Comparison of ENCODE assay signal across 8 cellular contexts in genomic region chr7:66654275-66655112, GRCh38. TPM values are rescaled to one million over a fixed set of nuclear protein-coding genes. Genes with fewer than 3 reads are reported as not detected.
DNase-seq lines count a peak whose midpoint lies in the region; ATAC-seq and TF ChIP-seq lines count a peak whose summit lies in the region.

No MANE protein-coding gene starts in this region.

- peaks cover 7% of the 10 kb centered on the region for H3K4me1 ChIP-seq in upper lobe of right lung

- TF ChIP-seq CTCF in GM13976 (IDR thresholded peaks at IDR 0.05; ENCODE audit: borderline replicate concordance, control extremely low read depth, extremely low read depth, insufficient read depth, missing control alignments) (no peak), upper lobe of right lung (IDR thresholded peaks at IDR 0.05) (no peak)

- peak; percentile 91 for ATAC-seq in HG02852 (IDR thresholded peaks at IDR 0.05; ENCODE audit: unreplicated experiment)
- ATAC-seq in left cardiac atrium: peak; percentile 97 to 98
- peak; percentile 98 for ATAC-seq in upper lobe of right lung

- no peaks in the 10 kb centered on the region for H3K36me3 ChIP-seq in upper lobe of right lung

- DNase-seq in GM13976 (ENCODE audit: low spot score) (peak; percentile 99), NCI-H1436 treated with DMSO at 0.1 percent for 48 hours (lab: John Stamatoyannopoulos, UW) (peak; percentile 79), T follicular helper cell (ENCODE audit: low read depth) (peak; percentile 97), amniotic epithelial cell (ENCODE audit: low read depth) (peak; percentile 98), left cardiac atrium (peak; percentile 99), posterior vena cava (ENCODE audit: low spot score) (peak; percentile 100), upper lobe of right lung (peak; percentile 99)

- in situ Hi-C loops in GM13976 (cut with MboI; ENCODE audit: low sequenced_read_pairs, unreplicated experiment): no loop called here

- H3K4me3 ChIP-seq in upper lobe of right lung: peak overlapping the region; percentile 84

- intact Hi-C loops in left cardiac atrium (cut with DNase I) (no loop called here), posterior vena cava (cut with DNase I) (no loop called here), upper lobe of right lung (cut with DNase I) (no loop called here)

- H3K27me3 ChIP-seq in upper lobe of right lung: no peaks in the 10 kb centered on the region

- peak overlapping the region; percentile 99 for H3K27ac ChIP-seq in upper lobe of right lung

- no peaks in the 10 kb centered on the region for H3K9me3 ChIP-seq in upper lobe of right lung

RNA-seq across cellular contexts. Expression of gene KCTD7, which starts 25.8 kb away (rescaled TPM):
- total RNA-seq in left cardiac atrium: 10 to 100 TPM in 1 of 2 donors, 1 to 10 TPM in 1; 9.2 to 11.3 TPM
- 10 to 100 TPM in 1 of 2 donors, 1 to 10 TPM in 1; 8.8 to 10.1 TPM for total RNA-seq in posterior vena cava
- 12.5 TPM for total RNA-seq in upper lobe of right lung

Comparison
In these comparisons a context has a peak if more than half of its experiments do, and no peak if none do; other contexts are left out.
1. Peak in every context shown above with its lines: DNase-seq, ATAC-seq, H3K4me3 ChIP-seq and H3K27ac ChIP-seq.